Comparison of ENCODE assay signal across 17 cellular contexts in genomic region chr2:54204476-54204875, GRCh38. TPM values are rescaled to one million over a fixed set of nuclear protein-coding genes. Genes with fewer than 3 reads are reported as not detected.
A peak's percentile ranks its signal among the peaks of the same experiment; 100 is the strongest.
DNase-seq lines count a peak whose midpoint lies in the region; ATAC-seq and TF ChIP-seq lines count a peak whose summit lies in the region.
"Had no signal": no experiment of that assay in that cellular context is flagged by ENCODE, and none has a peak within 500 bp of the region (broad histone marks: within the 10 kb centered on the region; RNA-seq: fewer than 3 reads in every experiment).

No MANE protein-coding gene starts in this region.

- H3K4me1 Mint-ChIP-seq in osteocyte (ENCODE audit: unreplicated experiment): peaks cover 43% of the 10 kb centered on the region
- peaks cover 4% of the 10 kb centered on the region for H3K4me1 Mint-ChIP-seq in activated CD4-positive, alpha-beta T cell treated with anti-CD3 and anti-CD28 coated beads, Interleukin-2, amount 10 ng/mL, durations not matched to agents 24 days and 14 days
- H3K4me1 Mint-ChIP-seq in activated CD4-positive, alpha-beta T cell treated with anti-CD3 and anti-CD28 coated beads, Interleukin-2, amount 10 ng/mL, durations not matched to agents 7 days and 5 days: no peaks in the 10 kb centered on the region

- H3K4me3 Mint-ChIP-seq in osteocyte (ENCODE audit: unreplicated experiment): no peak overlapping the region
- H3K4me3 Mint-ChIP-seq in activated CD4-positive, alpha-beta T cell treated with anti-CD3 and anti-CD28 coated beads, Interleukin-2, amount 10 ng/mL, durations not matched to agents 24 days and 14 days: no peak overlapping the region
- no peak overlapping the region for H3K4me3 Mint-ChIP-seq in activated CD4-positive, alpha-beta T cell treated with anti-CD3 and anti-CD28 coated beads, Interleukin-2, amount 10 ng/mL, durations not matched to agents 7 days and 5 days
- H3K4me3 Mint-ChIP-seq: CD14-positive monocyte; CD8-positive, alpha-beta T cell; H9 had no signal

- no peaks in the 10 kb centered on the region for H3K36me3 ChIP-seq in adipocyte (ENCODE audit: control insufficient read depth, insufficient read depth, low read length, severe bottlenecking)

- H3K4me1 ChIP-seq in adipocyte (ENCODE audit: control insufficient read depth, insufficient read depth, low read length): peaks cover 31% of the 10 kb centered on the region

- no peaks in the 10 kb centered on the region for H3K36me3 Mint-ChIP-seq in osteocyte (ENCODE audit: unreplicated experiment)
- H3K36me3 Mint-ChIP-seq in activated CD4-positive, alpha-beta T cell treated with anti-CD3 and anti-CD28 coated beads, Interleukin-2, amount 10 ng/mL, durations not matched to agents 24 days and 14 days (ENCODE audit: low read depth): no peaks in the 10 kb centered on the region
- H3K36me3 Mint-ChIP-seq in activated CD4-positive, alpha-beta T cell treated with anti-CD3 and anti-CD28 coated beads, Interleukin-2, amount 10 ng/mL, durations not matched to agents 7 days and 5 days (ENCODE audit: low read depth): no peaks in the 10 kb centered on the region
- H3K36me3 Mint-ChIP-seq: CD14-positive monocyte; CD8-positive, alpha-beta T cell had no signal

- H3K4me3 ChIP-seq in adipocyte (ENCODE audit: low read length): no peak overlapping the region

- POLR2A ChIA-PET in activated CD4-positive, alpha-beta T cell treated with anti-CD3 and anti-CD28 coated beads, Interleukin-2, amount 10 ng/mL, durations not matched to agents 7 days and 5 days (lab: Charles Lee): no interaction called here

- DNase-seq in EH (ENCODE audit: low read depth): peak; percentile 12
- peak; percentile 36 for DNase-seq in adipocyte (ENCODE audit: low read depth)
- peak; percentile 32 for DNase-seq in dedifferentiated amniotic fluid mesenchymal stem cell (ENCODE audit: extremely low spot score)
- no peak for DNase-seq in osteocyte (ENCODE audit: extremely low spot score, unreplicated experiment)
- no peak for DNase-seq in activated CD4-positive, alpha-beta T cell treated with anti-CD3 and anti-CD28 coated beads, Interleukin-2, amount 10 ng/mL, durations not matched to agents 24 days and 14 days
- no peak for DNase-seq in activated CD4-positive, alpha-beta T cell treated with anti-CD3 and anti-CD28 coated beads, Interleukin-2, amount 10 ng/mL, durations not matched to agents 7 days and 5 days
- DNase-seq: CD8-positive, alpha-beta T cell; COR-L47; DMS153; DMS79 treated with DMSO at 0.1 percent for 48 hours; GDM1; GOT3; H9 had no signal

- no peaks in the 10 kb centered on the region for H3K27me3 ChIP-seq in adipocyte (replicated peaks; ENCODE audit: control insufficient read depth, insufficient read depth, low read length)

- CTCF ChIA-PET in activated CD4-positive, alpha-beta T cell treated with anti-CD3 and anti-CD28 coated beads, Interleukin-2, amount 10 ng/mL, durations not matched to agents 7 days and 5 days (lab: Charles Lee): no interaction called here

- H3K9me3 ChIP-seq in adipocyte (ENCODE audit: control insufficient read depth, low read length): no peaks in the 10 kb centered on the region

- peak overlapping the region; percentile 25 for H3K27ac Mint-ChIP-seq in osteocyte (ENCODE audit: unreplicated experiment)
- H3K27ac Mint-ChIP-seq in activated CD4-positive, alpha-beta T cell treated with anti-CD3 and anti-CD28 coated beads, Interleukin-2, amount 10 ng/mL, durations not matched to agents 24 days and 14 days: no peak overlapping the region
- H3K27ac Mint-ChIP-seq in activated CD4-positive, alpha-beta T cell treated with anti-CD3 and anti-CD28 coated beads, Interleukin-2, amount 10 ng/mL, durations not matched to agents 7 days and 5 days: no peak overlapping the region
- H3K27ac Mint-ChIP-seq: CD14-positive monocyte; CD8-positive, alpha-beta T cell; H9 had no signal

- TF ChIP-seq CTCF in osteocyte (IDR thresholded peaks at IDR 0.05): no peak

- no peak overlapping the region for H3K9ac ChIP-seq in adipocyte (ENCODE audit: low read length)

- no peaks in the 10 kb centered on the region for H3K27me3 Mint-ChIP-seq in osteocyte (ENCODE audit: unreplicated experiment)
- peaks cover 1% of the 10 kb centered on the region for H3K27me3 Mint-ChIP-seq in activated CD4-positive, alpha-beta T cell treated with anti-CD3 and anti-CD28 coated beads, Interleukin-2, amount 10 ng/mL, durations not matched to agents 24 days and 14 days
- no peaks in the 10 kb centered on the region for H3K27me3 Mint-ChIP-seq in activated CD4-positive, alpha-beta T cell treated with anti-CD3 and anti-CD28 coated beads, Interleukin-2, amount 10 ng/mL, durations not matched to agents 7 days and 5 days

- no peak for ATAC-seq in HG02973 (IDR thresholded peaks at IDR 0.05; ENCODE audit: unreplicated experiment)
- ATAC-seq in GM21786 (IDR thresholded peaks at IDR 0.05; ENCODE audit: unreplicated experiment): no peak
- ATAC-seq: CD8-positive, alpha-beta T cell had no signal

- no peaks in the 10 kb centered on the region for H3K9me3 Mint-ChIP-seq in osteocyte (ENCODE audit: unreplicated experiment)
- no peaks in the 10 kb centered on the region for H3K9me3 Mint-ChIP-seq in activated CD4-positive, alpha-beta T cell treated with anti-CD3 and anti-CD28 coated beads, Interleukin-2, amount 10 ng/mL, durations not matched to agents 24 days and 14 days
- H3K9me3 Mint-ChIP-seq in activated CD4-positive, alpha-beta T cell treated with anti-CD3 and anti-CD28 coated beads, Interleukin-2, amount 10 ng/mL, durations not matched to agents 7 days and 5 days: no peaks in the 10 kb centered on the region
- H3K9me3 Mint-ChIP-seq: CD8-positive, alpha-beta T cell; H9 had no signal

- intact Hi-C loops in activated CD4-positive, alpha-beta T cell treated with anti-CD3 and anti-CD28 coated beads, Interleukin-2, amount 10 ng/mL, durations not matched to agents 24 days and 14 days (cut with micrococcal nuclease): no loop called here

RNA-seq across cellular contexts. Expression of gene TSPYL6, which starts 51.6 kb away (rescaled TPM):
- not detected in 2 replicates for total RNA-seq in osteocyte
- not detected in 2 replicates for total RNA-seq in activated CD4-positive, alpha-beta T cell treated with anti-CD3 and anti-CD28 coated beads, Interleukin-2, amount 10 ng/mL, durations not matched to agents 24 days and 14 days
- not detected for total RNA-seq in activated CD4-positive, alpha-beta T cell treated with anti-CD3 and anti-CD28 coated beads, Interleukin-2, amount 10 ng/mL, durations not matched to agents 7 days and 5 days
- total RNA-seq: CD8-positive, alpha-beta T cell; H9; HT1080 had no signal

Comparison
In these comparisons a context has a peak if more than half of its experiments do, and no peak if none do; other contexts are left out.
1. DNase-seq: peak in EH (single experiment), adipocyte (single experiment) and dedifferentiated amniotic fluid mesenchymal stem cell (single experiment); none in osteocyte (single experiment), activated CD4-positive, alpha-beta T cell treated with anti-CD3 and anti-CD28 coated beads, Interleukin-2, amount 10 ng/mL, durations not matched to agents 24 days and 14 days (single experiment) and activated CD4-positive, alpha-beta T cell treated with anti-CD3 and anti-CD28 coated beads, Interleukin-2, amount 10 ng/mL, durations not matched to agents 7 days and 5 days (single experiment).